Comparison of ENCODE assay signal across 13 cellular contexts in genomic region chr9:121398374-121398773, GRCh38. TPM values are rescaled to one million over a fixed set of nuclear protein-coding genes. Genes with fewer than 3 reads are reported as not detected.
DNase-seq lines count a peak whose midpoint lies in the region; ATAC-seq and TF ChIP-seq lines count a peak whose summit lies in the region.
"Had no signal": no experiment of that assay in that cellular context is flagged by ENCODE, and none has a peak within 500 bp of the region (broad histone marks: within the 10 kb centered on the region; RNA-seq: fewer than 3 reads in every experiment).

No MANE protein-coding gene starts in this region.

- peak; percentile 87 for DNase-seq in H4 (ENCODE audit: low spot score)
- DNase-seq in SK-N-SH: no peak
- peak; percentile 99 for DNase-seq in fibroblast of peridontal ligament (ENCODE audit: extremely low read depth)
- peak; percentile 91 for DNase-seq in stromal cell of bone marrow (ENCODE audit: low read depth)
- no peak for DNase-seq in activated T-cell treated with anti-CD3 and anti-CD28 coated beads, Interleukin-2, amount 50 U/mL, for 48 hours
- DNase-seq in CD8-positive, alpha-beta T cell: no peak
- no peak for DNase-seq in Karpas-422
- no peak for DNase-seq in Right ventricle myocardium inferior (ENCODE audit: missing footprints)
- DNase-seq: NCI-H345; stimulated activated CD4-positive, alpha-beta T cell treated with anti-CD3 and anti-CD28 coated beads, Interleukin-15, amount 100 ng/mL, for 24 hours; stimulated activated naive CD8-positive, alpha-beta T cell treated with anti-CD3 and anti-CD28 coated beads, Interleukin-15, Interleukin-2, amounts not matched to agents 100 U/mL and 50 U/mL, for 24 hours had no signal

- CTCF ChIA-PET in SK-N-SH (lab: Yijun Ruan, JAX): interaction anchor here (1.1 to 16.2 kb wide), 6 partner anchors 21 to 642 kb away, joined by 4 to 316 read pairs (median 24); no protein-coding TSS in a partner anchor
- CTCF ChIA-PET in CD8-positive, alpha-beta T cell (lab: Charles Lee): interaction anchor here (1.9 to 16.4 kb wide), 4 partner anchors 14 to 80 kb away, joined by 9 to 382 read pairs (median 12); no protein-coding TSS in a partner anchor

- peaks cover 4% of the 10 kb centered on the region for H3K4me1 Mint-ChIP-seq in CD8-positive, alpha-beta T cell (ENCODE audit: low read depth)

- H3K9me2 ChIP-seq in SK-N-SH (no peaks in the 10 kb centered on the region), Karpas-422 (replicated peaks; ENCODE audit: insufficient read depth, low read length) (no peaks in the 10 kb centered on the region)

- TF ChIP-seq RAD21 in SK-N-SH (IDR thresholded peaks at IDR 0.05; ENCODE audit: low read length): no peak

- peaks cover 32% of the 10 kb centered on the region for H3F3A ChIP-seq in SK-N-SH (replicated peaks; ENCODE audit: insufficient read depth)

- H2AFZ ChIP-seq in SK-N-SH (ENCODE audit: low read depth): peak overlapping the region; percentile 42; the same call in 1 of the 2 replicates
- no peak overlapping the region for H2AFZ ChIP-seq in Karpas-422 (ENCODE audit: low read length)

- ATAC-seq in CD8-positive, alpha-beta T cell: no peak
- ATAC-seq in Right ventricle myocardium inferior: no peak
- ATAC-seq: stimulated activated naive CD8-positive, alpha-beta T cell treated with anti-CD3 and anti-CD28 coated beads, Interleukin-15, Interleukin-2, amounts not matched to agents 100 U/mL and 50 U/mL, for 24 hours had no signal

- no peak overlapping the region for H3K4me3 Mint-ChIP-seq in CD8-positive, alpha-beta T cell
- H3K4me3 Mint-ChIP-seq: central memory CD8-positive, alpha-beta T cell had no signal

- intact Hi-C loops in CD8-positive, alpha-beta T cell (cut with DNase I, micrococcal nuclease): loop anchor here in 1 of 2 experiments (2.0 kb wide), 1 partner anchor 22 kb away; no protein-coding TSS in a partner anchor
- intact Hi-C loops in Right ventricle myocardium inferior (cut with DNase I): no loop called here

- H3K4me3 ChIP-seq in SK-N-SH (ENCODE audit: low read depth in 2 of 2, low read length in 1 of 2) (no peak overlapping the region; a peak in 1 of 4 replicates), Karpas-422 (ENCODE audit: low read length) (no peak overlapping the region)
- no peak overlapping the region for H3K4me3 ChIP-seq in CD8-positive, alpha-beta T cell (ENCODE audit: low read depth, low read length)

- H3K27ac Mint-ChIP-seq in CD8-positive, alpha-beta T cell: no peak overlapping the region

- H3K4me2 ChIP-seq in SK-N-SH: peak overlapping the region; percentile 33; the same call in 1 of the 2 replicates
- no peak overlapping the region for H3K4me2 ChIP-seq in Karpas-422 (ENCODE audit: low read depth, low read length, poor library complexity, severe bottlenecking)

- H3K79me2 ChIP-seq in SK-N-SH (ENCODE audit: insufficient read depth) (no peaks in the 10 kb centered on the region), Karpas-422 (ENCODE audit: low read length) (no peaks in the 10 kb centered on the region)

- POLR2A ChIA-PET in SK-N-SH (lab: Yijun Ruan, JAX): no interaction called here
- POLR2A ChIA-PET in CD8-positive, alpha-beta T cell (lab: Charles Lee): no interaction called here

- no peak for TF ChIP-seq CTCF in SK-N-SH (IDR thresholded peaks at IDR 0.05)
- no peak for TF ChIP-seq CTCF in CD8-positive, alpha-beta T cell (IDR thresholded peaks at IDR 0.05)

- no peaks in the 10 kb centered on the region for H3K9me3 Mint-ChIP-seq in CD8-positive, alpha-beta T cell
- H3K9me3 Mint-ChIP-seq: central memory CD8-positive, alpha-beta T cell had no signal

- H3K9ac ChIP-seq in SK-N-SH (peak overlapping the region; percentile 55), Karpas-422 (ENCODE audit: low read length) (no peak overlapping the region)

- H4K20me1 ChIP-seq in SK-N-SH (ENCODE audit: insufficient read depth) (no peaks in the 10 kb centered on the region), Karpas-422 (ENCODE audit: insufficient read depth, low read depth, low read length) (no peaks in the 10 kb centered on the region)

- H3K9me3 ChIP-seq in SK-N-SH (0 out of 2 replicates have a peak, but pooled peaks cover 6% of the 10 kb centered on the region), Karpas-422 (ENCODE audit: low read length) (no peaks in the 10 kb centered on the region)
- no peaks in the 10 kb centered on the region for H3K9me3 ChIP-seq in CD8-positive, alpha-beta T cell (ENCODE audit: low read length)

- WGBS in SK-N-SH (ENCODE audit: low lambda C conversion rate): 58% methylated on average over 5 of the region's 5 CpGs

- peaks cover 3% of the 10 kb centered on the region for H3K27me3 Mint-ChIP-seq in CD8-positive, alpha-beta T cell (ENCODE audit: low read depth)
- H3K27me3 Mint-ChIP-seq: central memory CD8-positive, alpha-beta T cell had no signal

- H3K27me3 ChIP-seq in SK-N-SH (ENCODE audit: insufficient read depth) (no peaks in the 10 kb centered on the region), Karpas-422 (ENCODE audit: low read length) (no peaks in the 10 kb centered on the region; the same call in 1 of the 2 replicates)
- H3K27me3 ChIP-seq in CD8-positive, alpha-beta T cell (ENCODE audit: insufficient read depth, low read length): no peaks in the 10 kb centered on the region

- H3K4me1 ChIP-seq in SK-N-SH (ENCODE audit: control insufficient read depth in 1 of 2, insufficient read depth in 2 of 2, low read depth in 1 of 2, low read length in 1 of 2): peaks cover 0 to 25% of the 10 kb centered on the region in 2 experiments; a peak in 1 of 4 replicates
- peaks cover under 1% of the 10 kb centered on the region for H3K4me1 ChIP-seq in CD8-positive, alpha-beta T cell (ENCODE audit: insufficient read depth, low read length)
- no peaks in the 10 kb centered on the region for H3K4me1 ChIP-seq in Karpas-422 (ENCODE audit: low read length)

- peak overlapping the region in 1 of 2 experiments; percentile 74; a peak in 2 of 4 replicates for H3K27ac ChIP-seq in SK-N-SH (ENCODE audit: low read depth in 2 of 2, low read length in 1 of 2)
- no peak overlapping the region for H3K27ac ChIP-seq in CD8-positive, alpha-beta T cell (ENCODE audit: low read depth, low read length)
- no peak overlapping the region for H3K27ac ChIP-seq in Karpas-422 (ENCODE audit: low read length)

- no peaks in the 10 kb centered on the region for H3K36me3 Mint-ChIP-seq in CD8-positive, alpha-beta T cell

- H3K36me3 ChIP-seq in SK-N-SH (replicated peaks in 1 of 2; ENCODE audit: control insufficient read depth in 1 of 2, insufficient read depth in 2 of 2, low read length in 1 of 2) (no peaks in the 10 kb centered on the region), Karpas-422 (ENCODE audit: insufficient read depth, low read length) (no peaks in the 10 kb centered on the region)
- no peaks in the 10 kb centered on the region for H3K36me3 ChIP-seq in CD8-positive, alpha-beta T cell (ENCODE audit: insufficient read depth, low read length)

- TF ChIP-seq EP300 in SK-N-SH (IDR thresholded peaks at IDR 0.05; ENCODE audit: borderline replicate concordance in 1 of 2, low read depth in 1 of 2, low read length in 1 of 2): peak in 1 of 2 experiments; percentile 13; a peak in 1 of 4 replicates

TF ChIP-seq in SK-N-SH, 30 proteins besides CTCF, POLR2A, EP300 and RAD21:
- TF ChIP-seq, protein P1, sequence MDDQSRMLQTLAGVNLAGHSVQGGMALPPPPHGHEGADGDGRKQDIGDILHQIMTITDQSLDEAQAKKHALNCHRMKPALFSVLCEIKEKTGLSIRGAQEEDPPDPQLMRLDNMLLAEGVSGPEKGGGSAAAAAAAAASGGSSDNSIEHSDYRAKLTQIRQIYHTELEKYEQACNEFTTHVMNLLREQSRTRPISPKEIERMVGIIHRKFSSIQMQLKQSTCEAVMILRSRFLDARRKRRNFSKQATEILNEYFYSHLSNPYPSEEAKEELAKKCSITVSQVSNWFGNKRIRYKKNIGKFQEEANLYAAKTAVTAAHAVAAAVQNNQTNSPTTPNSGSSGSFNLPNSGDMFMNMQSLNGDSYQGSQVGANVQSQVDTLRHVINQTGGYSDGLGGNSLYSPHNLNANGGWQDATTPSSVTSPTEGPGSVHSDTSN (IDR thresholded peaks at IDR 0.05): peak; percentile 25
- no peak for TF ChIP-seq RCOR1 (IDR thresholded peaks at IDR 0.05; ENCODE audit: low read length)
- TF ChIP-seq FOSL2 (IDR thresholded peaks at IDR 0.05; ENCODE audit: borderline replicate concordance, low read depth): no peak; the same call in 1 of the 2 replicates
- TF ChIP-seq TEAD4 (IDR thresholded peaks at IDR 0.05; ENCODE audit: borderline replicate concordance, insufficient read depth): peak; percentile 26; the same call in 1 of the 2 replicates
- TF ChIP-seq JUND (IDR thresholded peaks at IDR 0.05): peak; percentile 39
- peak; percentile 51 for TF ChIP-seq TCF12 (IDR thresholded peaks at IDR 0.05)

RNA-seq across cellular contexts. Expression of gene STOM, which starts 28.3 kb away (rescaled TPM):
- total RNA-seq in H4 (2014; rRNA removed; shearing (Covaris generic)): 38.2 and 47.0 TPM in 2 replicates
- 40.5 and 49.7 TPM in 2 replicates for polyA plus RNA-seq in SK-N-SH (2012; rRNA removed)
- polyA plus RNA-seq in SK-N-SH (2012; cell fraction: cytosol; rRNA removed): 55.2 and 55.7 TPM in 2 replicates
- polyA plus RNA-seq in SK-N-SH (2012; cell fraction: nucleus; rRNA removed): 11.9 and 21.8 TPM in 2 replicates
- total RNA-seq in CD8-positive, alpha-beta T cell: 10 to 100 TPM; 47.4 to 48.2 TPM
- 16.4 and 33.1 TPM in 2 replicates for total RNA-seq in Karpas-422 (2014; rRNA removed; shearing (Covaris generic); ENCODE audit: low replicate concordance)
- total RNA-seq in Right ventricle myocardium inferior: 194 TPM
- total RNA-seq: HT-29 had no signal

Comparison
In these comparisons a context has a peak if more than half of its experiments do, and no peak if none do; other contexts are left out.
1. DNase-seq: peak in H4 (single experiment), fibroblast of peridontal ligament (single experiment) and stromal cell of bone marrow (single experiment); none in SK-N-SH (single experiment), activated T-cell treated with anti-CD3 and anti-CD28 coated beads, Interleukin-2, amount 50 U/mL, for 48 hours (0 of 2), CD8-positive, alpha-beta T cell (0 of 7), Karpas-422 (single experiment) and Right ventricle myocardium inferior (single experiment).